11 cellular contexts compared by ENCODE assay signal in genomic region chr1:247360991-247361721, GRCh38. TPM values are rescaled to one million over a fixed set of nuclear protein-coding genes. Genes with fewer than 3 reads are reported as not detected.
DNase-seq lines count a peak whose midpoint lies in the region; ATAC-seq, FAIRE-seq and TF ChIP-seq lines count a peak whose summit lies in the region.
"Had no signal": no experiment of that assay in that cellular context is flagged by ENCODE, and none has a peak within 500 bp of the region (broad histone marks: within the 10 kb centered on the region; RNA-seq: fewer than 3 reads in every experiment).

No MANE protein-coding gene starts in this region.

- H3K27me3 ChIP-seq in HepG2 (ENCODE audit: control insufficient read depth in 1 of 2, insufficient read depth in 2 of 2, low read length in 2 of 2) (peaks cover 0 to 26% of the 10 kb centered on the region in 2 experiments; a peak in 3 of 5 replicates), stomach (peaks cover 0 to 41% (median 9%) of the 10 kb centered on the region in 3 donors), A673 (replicated peaks; ENCODE audit: insufficient read depth, low read depth, low read length, poor library complexity) (no peaks in the 10 kb centered on the region)

- no peaks in the 10 kb centered on the region for H3K36me3 ChIP-seq in HepG2 (replicated peaks in 1 of 2; ENCODE audit: control insufficient read depth in 1 of 2, insufficient read depth in 2 of 2, low read length in 2 of 2)
- H3K36me3 ChIP-seq in stomach = no peaks in the 10 kb centered on the region
- no peaks in the 10 kb centered on the region for H3K36me3 ChIP-seq in A673 (ENCODE audit: insufficient read depth, low read length, poor library complexity, severe bottlenecking)

- H2AFZ ChIP-seq in HepG2 (ENCODE audit: low read length) = no peak overlapping the region

- no peak for TF ChIP-seq CTCF in HepG2 (CRISPR knock-in tag; IDR thresholded peaks at IDR 0.05)
- TF ChIP-seq CTCF in stomach (IDR thresholded peaks at IDR 0.05) = no peak
- TF ChIP-seq CTCF in A673 (conservative IDR thresholded peaks at IDR 0.05; ENCODE audit: low read depth, low read length) = no peak

- intact Hi-C loops in HepG2 (cut with micrococcal nuclease; ENCODE audit: unreplicated experiment) = no loop called here
- intact Hi-C loops in stomach (cut with DNase I; ENCODE audit: low total_unique reads) = no loop called here
- intact Hi-C loops in A673 (cut with micrococcal nuclease; ENCODE audit: unreplicated experiment) = no loop called here

- peaks cover 17% of the 10 kb centered on the region; the same call in 1 of the 2 replicates for H3K9me3 ChIP-seq in HepG2 (ENCODE audit: low read length)
- peaks cover 0 to 4% (median 1%) of the 10 kb centered on the region in 4 donors for H3K9me3 ChIP-seq in stomach
- no peaks in the 10 kb centered on the region for H3K9me3 ChIP-seq in A673 (ENCODE audit: low read depth, low read length, poor library complexity, severe bottlenecking)

- no TSS peak for BruUV-seq in HepG2 (replicated peaks; lab: Mats Ljungman, UMichigan)
- BruUV-seq in A673 (replicated peaks; lab: Mats Ljungman, UMichigan) = no TSS peak

- TF ChIP-seq POLR2A in HepG2 (IDR thresholded peaks at IDR 0.05; ENCODE audit: insufficient read depth in 1 of 2, low read depth in 2 of 2, low read length in 2 of 2) (no peak), stomach (IDR thresholded peaks at IDR 0.05) (no peak)

- H3K79me2 ChIP-seq in HepG2 (ENCODE audit: insufficient read depth, low read length) = no peaks in the 10 kb centered on the region

- TF ChIP-seq RAD21 in HepG2 (CRISPR knock-in tag; IDR thresholded peaks at IDR 0.05) = no peak

- H3K4me2 ChIP-seq in HepG2 (ENCODE audit: low read depth, low read length) = no peak overlapping the region

- in situ Hi-C loops in HepG2 (cut with HindIII; ENCODE audit: extremely low pct_ligation_motif_present, low pct_unique_long_range_greater_than_20kb) = no loop called here

- H3K4me3 ChIP-seq in HepG2 (replicated peaks in 1 of 3; ENCODE audit: insufficient read depth in 1 of 3, low read depth in 2 of 3, low read length in 3 of 3) = no peak overlapping the region
- peak overlapping the region in 1 of 4 donors; percentile 19 for H3K4me3 ChIP-seq in stomach
- H3K4me3 ChIP-seq in A673 (ENCODE audit: low read depth, low read length, poor library complexity, severe bottlenecking) = no peak overlapping the region

- TF ChIP-seq EP300 in HepG2 (IDR thresholded peaks at IDR 0.05; ENCODE audit: low read depth in 2 of 2, low read length in 2 of 2) (no peak), HepG2 (CRISPR knock-in tag; IDR thresholded peaks at IDR 0.05; ENCODE audit: borderline replicate concordance) (no peak), stomach (IDR thresholded peaks at IDR 0.05) (no peak)

- peak; percentile 48 for DNase-seq in MV-4-11 (lab: John Stamatoyannopoulos, UW)
- peak in 42 of 61 donors; percentile 8 to 84 (median 38) for DNase-seq in caudate nucleus (lab: John Stamatoyannopoulos, UW)
- no peak for DNase-seq in HepG2 (ENCODE audit: low spot score)
- no peak for DNase-seq in stomach
- DNase-seq in NCI-H128 (lab: John Stamatoyannopoulos, UW; ENCODE audit: unreplicated experiment) = no peak
- no peak for DNase-seq in A673 (ENCODE audit: low spot score)
- DNase-seq: activated CD8-positive, alpha-beta memory T cell treated with anti-CD3 and anti-CD28 coated beads, Interleukin-2, amount 10 ng/mL, durations not matched to agents 7 days and 5 days had no signal

- CTCF ChIA-PET in HepG2 (lab: Yijun Ruan, JAX; ENCODE audit: low intra/inter-chr PET ratio, low total read pairs) (no interaction called here), A673 (lab: Charles Lee) (no interaction called here)

- no peak overlapping the region for H3K27ac ChIP-seq in caudate nucleus (ENCODE audit: low read depth, low read length)
- H3K27ac ChIP-seq in HepG2 (ENCODE audit: extremely low read length, insufficient read depth, low read length) = no peak overlapping the region
- peak overlapping the region in 4 of 5 donors; percentile 26 to 79 (median 64) for H3K27ac ChIP-seq in stomach
- H3K27ac ChIP-seq in A673 (ENCODE audit: low read depth, low read length, poor library complexity, severe bottlenecking) = no peak overlapping the region

- FAIRE-seq in HepG2 (lab: Jason Lieb, UNC) = no peak
- FAIRE-seq: bronchial epithelial cell had no signal

- H4K20me1 ChIP-seq in HepG2 (ENCODE audit: insufficient read depth, low read length) = no peaks in the 10 kb centered on the region

- ATAC-seq in HepG2 (peak; percentile 57), HG03097 (IDR thresholded peaks at IDR 0.05; ENCODE audit: low FRiP score, unreplicated experiment) (no peak), GM21723 (IDR thresholded peaks at IDR 0.05; ENCODE audit: unreplicated experiment) (no peak)
- ATAC-seq: activated CD8-positive, alpha-beta memory T cell treated with anti-CD3 and anti-CD28 coated beads, Interleukin-2, amount 10 ng/mL, durations not matched to agents 7 days and 5 days; stimulated activated effector memory CD8-positive, alpha-beta T cell treated with anti-CD3 and anti-CD28 coated beads, Interleukin-12 subunit alpha, Interleukin-12 subunit beta, amount 100 ng/mL, for 72 hours had no signal

- 29% methylated on average over 11 of the region's 11 CpGs for WGBS in HepG2 (ENCODE audit: low lambda C conversion rate)
- 31 to 41% (median 38%) methylated on average over 11 of the region's 11 CpGs for WGBS in stomach, 5 donors

- no peak overlapping the region for H3K9ac ChIP-seq in HepG2 (ENCODE audit: insufficient read depth, low read depth, low read length)

- POLR2A ChIA-PET in HepG2 (lab: Yijun Ruan, JAX) (no interaction called here), A673 (lab: Charles Lee; ENCODE audit: low non-redundant PET) (no interaction called here)

- H3K4me1 ChIP-seq in HepG2 (ENCODE audit: insufficient read depth, low read length) = no peaks in the 10 kb centered on the region
- peaks cover 6 to 10% (median 7%) of the 10 kb centered on the region in 4 donors for H3K4me1 ChIP-seq in stomach
- H3K4me1 ChIP-seq in A673 (ENCODE audit: insufficient read depth, low read length, poor library complexity, severe bottlenecking) = no peaks in the 10 kb centered on the region

TF ChIP-seq in HepG2, 621 proteins besides CTCF, POLR2A, EP300 and RAD21 (continues in another document):
- TF ChIP-seq KLF13 (CRISPR knock-in tag; IDR thresholded peaks at IDR 0.05) (no peak), RBM22 (optimal IDR thresholded peaks at IDR 0.05; ENCODE audit: low read length) (no peak)

RNA-seq across cellular contexts. Expression of gene ZNF496, which starts 29.5 kb away (rescaled TPM):
- 14.6 and 14.8 TPM in 2 replicates for total RNA-seq in HepG2 (2016; rRNA removed; fragmentation: Illumina TruSeq; extraction: Trizol)
- 3.5 and 3.9 TPM in 2 replicates for total RNA-seq in HepG2 (2016; cell fraction: cytosol; rRNA removed; fragmentation: Illumina TruSeq; extraction: Trizol; ENCODE audit: low read depth)
- total RNA-seq in HepG2 (2016; cell fraction: insoluble cytoplasmic fraction; rRNA removed; fragmentation: Illumina TruSeq; extraction: Trizol) = 12.9 and 14.4 TPM in 2 replicates
- 13.3 and 14.3 TPM in 2 replicates for total RNA-seq in HepG2 (2016; cell fraction: membrane; rRNA removed; fragmentation: Illumina TruSeq; extraction: Trizol)
- 11.3 and 12.8 TPM in 2 replicates for total RNA-seq in HepG2 (2016; cell fraction: nucleus; rRNA removed; fragmentation: Illumina TruSeq; extraction: Trizol)
- polyA plus RNA-seq in HepG2 (2011; rRNA removed) = 18.6 and 21.4 TPM in 2 replicates
- polyA plus RNA-seq in HepG2 (2011; cell fraction: cytosol; rRNA removed) = 18.6 and 21.4 TPM in 2 replicates
- 29.3 and 32.0 TPM in 2 replicates for polyA plus RNA-seq in HepG2 (2011; cell fraction: nucleus; rRNA removed)
- 13.6 and 16.7 TPM in 2 replicates for polyA plus RNA-seq in HepG2 (2012)
- 2.4 and 3.2 TPM in 2 replicates for polyA plus RNA-seq in HepG2 (2016; cell fraction: cytosol; fragmentation: Illumina TruSeq; extraction: Trizol; ENCODE audit: low read depth)
- 14.2 and 14.7 TPM in 2 replicates for polyA plus RNA-seq in HepG2 (2016; cell fraction: insoluble cytoplasmic fraction; fragmentation: Illumina TruSeq; extraction: Trizol; ENCODE audit: low read depth)
- polyA plus RNA-seq in HepG2 (2016; cell fraction: membrane; fragmentation: Illumina TruSeq; extraction: Trizol; ENCODE audit: low read depth) = 9.0 and 9.3 TPM in 2 replicates
- 17.5 and 19.9 TPM in 2 replicates for polyA plus RNA-seq in HepG2 (2016; cell fraction: nucleus; fragmentation: Illumina TruSeq; extraction: Trizol; ENCODE audit: insufficient read depth, low read depth)
- polyA minus RNA-seq in HepG2 (2011; rRNA and poly(A)+ RNA removed; ENCODE audit: low replicate concordance) = 45.1 and 57.4 TPM in 2 replicates
- polyA minus RNA-seq in HepG2 (2011; cell fraction: cytosol; rRNA and poly(A)+ RNA removed) = 20.3 and 20.7 TPM in 2 replicates
- 14.9 and 17.2 TPM in 2 replicates for polyA minus RNA-seq in HepG2 (2011; cell fraction: nucleus; rRNA and poly(A)+ RNA removed)
- total RNA-seq in stomach = 10 to 100 TPM in 4 of 5 donors, 1 to 10 TPM in 1; 7.6 to 25.8 (median 14.5) TPM
- 1 to 10 TPM; 5.8 to 9.8 (median 8.7) TPM for polyA plus RNA-seq in stomach
- total RNA-seq in A673 (2021) = 30.2 and 35.1 TPM in 2 replicates

RNA-seq across cellular contexts. Expression of gene NLRP3, which starts 54.8 kb away (rescaled TPM):
- total RNA-seq in HepG2 (2016; rRNA removed; fragmentation: Illumina TruSeq; extraction: Trizol) = not detected in 2 replicates
- not detected in 2 replicates for total RNA-seq in HepG2 (2016; cell fraction: cytosol; rRNA removed; fragmentation: Illumina TruSeq; extraction: Trizol; ENCODE audit: low read depth)
- total RNA-seq in HepG2 (2016; cell fraction: insoluble cytoplasmic fraction; rRNA removed; fragmentation: Illumina TruSeq; extraction: Trizol) = not detected in 2 replicates
- total RNA-seq in HepG2 (2016; cell fraction: membrane; rRNA removed; fragmentation: Illumina TruSeq; extraction: Trizol) = not detected in 2 replicates
- not detected in 2 replicates for total RNA-seq in HepG2 (2016; cell fraction: nucleus; rRNA removed; fragmentation: Illumina TruSeq; extraction: Trizol)
- not detected in 2 replicates for polyA plus RNA-seq in HepG2 (2011; rRNA removed)
- 0.01 TPM in 1 of 2 replicates, not detected in the other for polyA plus RNA-seq in HepG2 (2011; cell fraction: cytosol; rRNA removed)
- polyA plus RNA-seq in HepG2 (2011; cell fraction: nucleus; rRNA removed) = not detected in 2 replicates
- polyA plus RNA-seq in HepG2 (2012) = not detected in 2 replicates
- not detected in 2 replicates for polyA plus RNA-seq in HepG2 (2016; cell fraction: cytosol; fragmentation: Illumina TruSeq; extraction: Trizol; ENCODE audit: low read depth)
- not detected in 2 replicates for polyA plus RNA-seq in HepG2 (2016; cell fraction: insoluble cytoplasmic fraction; fragmentation: Illumina TruSeq; extraction: Trizol; ENCODE audit: low read depth)
- not detected in 2 replicates for polyA plus RNA-seq in HepG2 (2016; cell fraction: membrane; fragmentation: Illumina TruSeq; extraction: Trizol; ENCODE audit: low read depth)
- polyA plus RNA-seq in HepG2 (2016; cell fraction: nucleus; fragmentation: Illumina TruSeq; extraction: Trizol; ENCODE audit: insufficient read depth, low read depth) = not detected in 2 replicates
- polyA minus RNA-seq in HepG2 (2011; rRNA and poly(A)+ RNA removed; ENCODE audit: low replicate concordance) = not detected in 2 replicates
- not detected in 2 replicates for polyA minus RNA-seq in HepG2 (2011; cell fraction: cytosol; rRNA and poly(A)+ RNA removed)
- polyA minus RNA-seq in HepG2 (2011; cell fraction: nucleus; rRNA and poly(A)+ RNA removed) = not detected in 2 replicates
- total RNA-seq in stomach = 1 to 10 TPM in 3 of 5 donors, under 1 TPM in 1, not detected in 1; under 0.01 to 5.5 (median 3.5) TPM
- 1 to 10 TPM in 1 of 3 donors, under 1 TPM in 2; 0.20 to 2.3 (median 0.61) TPM for polyA plus RNA-seq in stomach
- not detected in 2 replicates for total RNA-seq in A673 (2021)

Comparison
In these comparisons a context has a peak if more than half of its experiments do, and no peak if none do; other contexts are left out.
1. DNase-seq: peak in MV-4-11 (single experiment) and caudate nucleus (42 of 61); none in HepG2 (single experiment), stomach (single experiment), NCI-H128 (single experiment) and A673 (single experiment).
2. H3K27ac ChIP-seq: peak in stomach (4 of 5); none in caudate nucleus (single experiment), HepG2 (single experiment) and A673 (single experiment).